8 cellular contexts compared by ENCODE assay signal in genomic region chr1:42816600-42817439, GRCh38.
DNase-seq lines count a peak whose midpoint lies in the region; ATAC-seq lines count a peak whose summit lies in the region.

A gene with protein sequence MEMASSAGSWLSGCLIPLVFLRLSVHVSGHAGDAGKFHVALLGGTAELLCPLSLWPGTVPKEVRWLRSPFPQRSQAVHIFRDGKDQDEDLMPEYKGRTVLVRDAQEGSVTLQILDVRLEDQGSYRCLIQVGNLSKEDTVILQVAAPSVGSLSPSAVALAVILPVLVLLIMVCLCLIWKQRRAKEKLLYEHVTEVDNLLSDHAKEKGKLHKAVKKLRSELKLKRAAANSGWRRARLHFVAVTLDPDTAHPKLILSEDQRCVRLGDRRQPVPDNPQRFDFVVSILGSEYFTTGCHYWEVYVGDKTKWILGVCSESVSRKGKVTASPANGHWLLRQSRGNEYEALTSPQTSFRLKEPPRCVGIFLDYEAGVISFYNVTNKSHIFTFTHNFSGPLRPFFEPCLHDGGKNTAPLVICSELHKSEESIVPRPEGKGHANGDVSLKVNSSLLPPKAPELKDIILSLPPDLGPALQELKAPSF (plus strand): TSS chr1:42817122. CDS start chr1:42830449, 13,327 bp downstream.
TSS of gene SVBP (minus strand) at chr1:42817397. CDS start at chr1:42816544, 853 bp downstream.

- DNase-seq in AG08396 (ENCODE audit: low spot score) (peak; percentile 99), NCI-H345 treated with DMSO at 0.1 percent for 48 hours (lab: John Stamatoyannopoulos, UW; ENCODE audit: unreplicated experiment) (peak; percentile 87), cerebellar cortex (ENCODE audit: low spot score) (peak; percentile 87), kidney tubule cell (ENCODE audit: low spot score) (peak; percentile 90)
- peak; percentile 96 for DNase-seq in activated CD4-positive, CD25-positive, alpha-beta regulatory T cell treated with anti-CD3 and anti-CD28 coated beads, Interleukin-2, amount 50 U/mL, for 72 hours
- DNase-seq in stimulated activated CD4-positive, alpha-beta T cell treated with anti-CD3 and anti-CD28 coated beads, Interleukin-1b, Interleukin-23, amount 100 ng/mL, for 1 hour (ENCODE audit: low read depth in 2 of 2) = peak; percentile 93

- ATAC-seq in GM19025 (IDR thresholded peaks at IDR 0.05; ENCODE audit: low read depth, unreplicated experiment) = peak; percentile 85
- peak; percentile 75 for ATAC-seq in HG03196 (IDR thresholded peaks at IDR 0.05; ENCODE audit: unreplicated experiment)

Comparison
In these comparisons a context has a peak if more than half of its experiments do, and no peak if none do; other contexts are left out.
1. Peak in every context shown above with its lines: DNase-seq and ATAC-seq.